29 cellular contexts compared by ENCODE assay signal in the genomic region with DNA sequence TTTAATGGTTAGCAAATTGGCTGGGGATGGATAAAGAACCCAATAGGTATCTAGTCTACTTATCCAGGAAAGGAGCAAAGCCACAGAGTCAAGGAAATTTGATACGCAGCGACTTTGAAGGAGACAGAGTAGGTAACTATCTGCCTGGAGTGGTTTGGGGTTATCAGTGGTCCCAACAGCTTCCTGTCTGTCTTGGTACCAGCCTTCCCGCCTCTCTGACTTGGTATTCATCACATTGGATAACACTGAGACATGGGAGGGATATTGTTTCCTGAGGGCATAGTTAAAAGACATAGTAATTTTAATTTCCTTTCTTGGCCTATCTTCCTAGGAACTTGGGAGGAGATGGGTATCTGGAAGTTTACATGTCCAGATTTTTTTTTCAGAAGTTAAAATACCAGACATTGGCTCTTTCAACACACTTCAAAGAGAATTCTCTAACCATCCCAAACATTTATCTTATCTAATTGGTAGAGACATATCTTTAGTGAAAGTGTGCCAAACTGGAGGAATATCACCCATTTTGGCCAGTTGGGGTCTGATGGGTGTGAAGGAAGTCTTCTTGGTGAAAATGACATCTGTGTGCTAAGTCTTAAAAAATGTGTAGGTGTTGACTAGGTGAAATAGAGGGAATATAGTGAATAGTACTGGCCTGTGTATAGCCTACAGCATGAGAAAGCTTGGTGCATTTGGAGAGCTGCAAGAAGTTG.
"Had no signal": no experiment of that assay in that cellular context is flagged by ENCODE, and none has a peak within 500 bp of the region (broad histone marks: within the 10 kb centered on the region; RNA-seq: fewer than 3 reads in every experiment).

No MANE protein-coding gene starts in this region.

- H3K27ac ChIP-seq: ascending aorta, cardiac muscle cell, WERI-Rb-1 had no signal

- DNase-seq: activated CD4-positive, alpha-beta memory T cell treated with anti-CD3 and anti-CD28 coated beads, Interleukin-2, amount 10 ng/mL, durations not matched to agents 7 days and 5 days; activated CD4-positive, alpha-beta T cell treated with anti-CD3 and anti-CD28 coated beads for 1 hour; activated CD4-positive, alpha-beta T cell treated with anti-CD3 and anti-CD28 coated beads for 36 hours; activated CD4-positive, alpha-beta T cell treated with anti-CD3 and anti-CD28 coated beads for 48 hours; activated CD4-positive, alpha-beta T cell treated with anti-CD3 and anti-CD28 coated beads, Interleukin-2, amount 10 ng/mL, durations not matched to agents 7 days and 5 days; activated CD4-positive, alpha-beta T cell treated with anti-CD3 and anti-CD28 coated beads, Interleukin-2, amount 50 U/mL, for 48 hours; activated CD4-positive, CD25-positive, alpha-beta regulatory T cell; activated CD8-positive, alpha-beta memory T cell treated with anti-CD3 and anti-CD28 coated beads for 24 hours; activated CD8-positive, alpha-beta memory T cell treated with anti-CD3 and anti-CD28 coated beads, Interleukin-2, amount 10 ng/mL, durations not matched to agents 7 days and 5 days; activated CD8-positive, alpha-beta memory T cell treated with anti-CD3 and anti-CD28 coated beads, Interleukin-2, amount 50 U/mL, for 48 hours; activated CD8-positive, alpha-beta T cell treated with anti-CD3 and anti-CD28 coated beads, Interleukin-2, amount 10 ng/mL, durations not matched to agents 7 days and 5 days; activated effector memory CD4-positive, alpha-beta T cell treated with Interleukin-2 at 50 U/mL for 16 hours; activated gamma-delta T cell; activated naive CD4-positive, alpha-beta T cell treated with anti-CD3 and anti-CD28 coated beads, Interleukin-2, amount 10 ng/mL, durations not matched to agents 7 days and 5 days; activated naive CD4-positive, alpha-beta T cell treated with Interleukin-2 at 50 U/mL for 16 hours; activated naive CD8-positive, alpha-beta T cell treated with anti-CD3 and anti-CD28 coated beads, Interleukin-2, amount 10 ng/mL, durations not matched to agents 7 days and 5 days; activated naive CD8-positive, alpha-beta T cell treated with anti-CD3 and anti-CD28 coated beads, Interleukin-2, amount 50 U/mL, for 24 hours; activated T-cell treated with anti-CD3 and anti-CD28 coated beads, Interleukin-2, amount 50 U/mL, for 24 hours; activated T-cell treated with anti-CD3 and anti-CD28 coated beads, Interleukin-2, amount 50 U/mL, for 48 hours; amygdala; anterior cingulate cortex; caudate nucleus; cerebellar nuclear complex; T-helper 1 cell; T-helper 2 cell; T-helper 9 cell; WERI-Rb-1 had no signal

- H3K4me1 ChIP-seq: ascending aorta had no signal

- H3K36me3 ChIP-seq: cardiac muscle cell, WERI-Rb-1 had no signal

- H3K27me3 ChIP-seq: ascending aorta, cardiac muscle cell had no signal

- H3K4me3 ChIP-seq: ascending aorta, cardiac muscle cell had no signal
